20 cellular contexts compared by ENCODE assay signal in genomic region chr10:126903646-126904360, GRCh38. TPM values are rescaled to one million over a fixed set of nuclear protein-coding genes. Genes with fewer than 3 reads are reported as not detected.
DNase-seq lines count a peak whose midpoint lies in the region; ATAC-seq and TF ChIP-seq lines count a peak whose summit lies in the region.
"Had no signal": no experiment of that assay in that cellular context is flagged by ENCODE, and none has a peak within 500 bp of the region (broad histone marks: within the 10 kb centered on the region; RNA-seq: fewer than 3 reads in every experiment).

No MANE protein-coding gene starts in this region.

- H3K36me3 ChIP-seq in HCT116 (ENCODE audit: control insufficient read depth in 1 of 2, insufficient read depth in 2 of 2, low read length in 2 of 2): no peaks in the 10 kb centered on the region
- H3K36me3 ChIP-seq in PC-3 (ENCODE audit: low read depth, low read length): no peaks in the 10 kb centered on the region
- no peaks in the 10 kb centered on the region for H3K36me3 ChIP-seq in hepatocyte (replicated peaks; ENCODE audit: insufficient read depth, low read depth)
- no peaks in the 10 kb centered on the region for H3K36me3 ChIP-seq in spleen
- no peaks in the 10 kb centered on the region for H3K36me3 ChIP-seq in A673 (ENCODE audit: insufficient read depth, low read length, poor library complexity, severe bottlenecking)
- H3K36me3 ChIP-seq: vagina had no signal

- CTCF ChIA-PET in HCT116 (lab: Charles Lee) (no interaction called here), PC-3 (lab: Charles Lee) (no interaction called here), A673 (lab: Charles Lee) (no interaction called here)

- RAD21 ChIA-PET in HCT116 (lab: Charles Lee; ENCODE audit: low non-redundant PET in 1 of 2, low total read pairs in 2 of 2, uncharacterized antibody in 2 of 2, unreplicated experiment in 2 of 2): no interaction called here

- POLR2A ChIA-PET in HCT116 (lab: Charles Lee) (interaction anchor here (0.6 kb wide), 1 partner anchor 18 kb away, joined by 3 read pairs; no protein-coding TSS in a partner anchor), PC-3 (lab: Charles Lee; ENCODE audit: unreplicated experiment) (no interaction called here), A673 (lab: Charles Lee; ENCODE audit: low non-redundant PET) (no interaction called here)

- ATAC-seq in HCT116: no peak
- no peak for ATAC-seq in PC-3
- no peak for ATAC-seq in HG03159 (IDR thresholded peaks at IDR 0.05; ENCODE audit: unreplicated experiment)
- ATAC-seq: effector memory CD8-positive, alpha-beta T cell; naive thymus-derived CD8-positive, alpha-beta T cell had no signal

- WGBS in hepatocyte (ENCODE audit: low lambda C conversion rate, missing lambda C conversion rate): 83% methylated on average over 12 of the region's 12 CpGs
- WGBS in spleen, 5 donors: 47 to 57% (median 54%) methylated on average over 12 of the region's 12 CpGs

- intact Hi-C loops in HCT116 (cut with micrococcal nuclease) (loop anchor here (10.0 kb wide), 1 partner anchor 241 kb away; no protein-coding TSS in a partner anchor), PC-3 (cut with micrococcal nuclease) (loop anchor here (5.0 kb wide), 1 partner anchor 63 kb away; no protein-coding TSS in a partner anchor), spleen (cut with DNase I; ENCODE audit: low total_unique reads) (no loop called here), A673 (cut with micrococcal nuclease; ENCODE audit: unreplicated experiment) (no loop called here)

- H4K20me1 ChIP-seq in HCT116 (ENCODE audit: insufficient read depth): no peaks in the 10 kb centered on the region
- no peaks in the 10 kb centered on the region for H4K20me1 ChIP-seq in PC-3 (ENCODE audit: low read length)
- peaks cover 14% of the 10 kb centered on the region for H4K20me1 ChIP-seq in hepatocyte (ENCODE audit: insufficient read depth, poor library complexity, severe bottlenecking)

- H2AFZ ChIP-seq in HCT116 (ENCODE audit: low read depth, low read length, poor library complexity, severe bottlenecking) (no peak overlapping the region), PC-3 (ENCODE audit: low read length) (no peak overlapping the region), hepatocyte (no peak overlapping the region)

- BruUV-seq in HCT116 (replicated peaks; lab: Mats Ljungman, UMichigan): no TSS peak
- BruUV-seq in PC-3 (replicated peaks; lab: Mats Ljungman, UMichigan): no TSS peak
- no TSS peak for BruUV-seq in A673 (replicated peaks; lab: Mats Ljungman, UMichigan)

- no peak for TF ChIP-seq RAD21 in HCT116 (IDR thresholded peaks at IDR 0.05; ENCODE audit: low read depth)

- H3K4me1 ChIP-seq in HCT116 (ENCODE audit: control insufficient read depth in 1 of 2, insufficient read depth in 2 of 2, low read length in 2 of 2) (peaks cover 24 to 44% of the 10 kb centered on the region in 2 experiments), PC-3 (ENCODE audit: insufficient read depth, low read length) (peaks cover 36% of the 10 kb centered on the region), hepatocyte (ENCODE audit: insufficient read depth) (peaks cover 4% of the 10 kb centered on the region), spleen (peaks cover 0 to 23% (median 4%) of the 10 kb centered on the region in 6 donors), A673 (ENCODE audit: insufficient read depth, low read length, poor library complexity, severe bottlenecking) (peaks cover 13% of the 10 kb centered on the region)

- H3K4me3 ChIP-seq in HCT116 (replicated peaks in 1 of 2; ENCODE audit: low read depth in 1 of 2, low read length in 2 of 2): peak overlapping the region; percentile 69 to 80
- peak overlapping the region; percentile 76 for H3K4me3 ChIP-seq in PC-3 (ENCODE audit: low read length)
- H3K4me3 ChIP-seq in hepatocyte: no peak overlapping the region
- no peak overlapping the region for H3K4me3 ChIP-seq in spleen
- no peak overlapping the region for H3K4me3 ChIP-seq in A673 (ENCODE audit: low read depth, low read length, poor library complexity, severe bottlenecking)

- TF ChIP-seq POLR2A in HCT116 (IDR thresholded peaks at IDR 0.05; ENCODE audit: borderline replicate concordance, extremely low read depth, insufficient read depth, insufficient read length) (no peak), spleen (IDR thresholded peaks at IDR 0.05) (no peak)

- H3K27me3 ChIP-seq in HCT116 (ENCODE audit: insufficient read depth, low read length): no peaks in the 10 kb centered on the region
- H3K27me3 ChIP-seq in PC-3 (ENCODE audit: low read length): no peaks in the 10 kb centered on the region
- no peaks in the 10 kb centered on the region for H3K27me3 ChIP-seq in hepatocyte
- H3K27me3 ChIP-seq in spleen (replicated peaks in 1 of 7): peaks cover 0 to 46% (median 13%) of the 10 kb centered on the region in 7 donors
- H3K27me3 ChIP-seq in A673 (replicated peaks; ENCODE audit: insufficient read depth, low read depth, low read length, poor library complexity): no peaks in the 10 kb centered on the region
- H3K27me3 ChIP-seq: vagina had no signal

- H3F3A ChIP-seq in PC-3 (ENCODE audit: low read length, unreplicated experiment): no peaks in the 10 kb centered on the region

- H3K9me3 ChIP-seq in HCT116 (ENCODE audit: control insufficient read depth in 1 of 2, insufficient read depth in 1 of 2, low read depth in 1 of 2, low read length in 2 of 2): 0 out of 4 replicates have a peak, but pooled peaks cover 0 to 3% of the 10 kb centered on the region in 2 experiments
- H3K9me3 ChIP-seq in PC-3 (ENCODE audit: low read length): no peaks in the 10 kb centered on the region
- H3K9me3 ChIP-seq in hepatocyte (ENCODE audit: low read depth): no peaks in the 10 kb centered on the region
- H3K9me3 ChIP-seq in spleen: peaks cover 0 to 12% (median 9%) of the 10 kb centered on the region in 8 donors
- H3K9me3 ChIP-seq in A673 (ENCODE audit: low read depth, low read length, poor library complexity, severe bottlenecking): no peaks in the 10 kb centered on the region
- H3K9me3 ChIP-seq: vagina had no signal

- peaks cover 29% of the 10 kb centered on the region for H3K79me2 ChIP-seq in HCT116 (ENCODE audit: insufficient read depth, low read length)
- peaks cover 40% of the 10 kb centered on the region for H3K79me2 ChIP-seq in PC-3 (ENCODE audit: low read length)
- H3K79me2 ChIP-seq in hepatocyte: peaks cover 34% of the 10 kb centered on the region

- TF ChIP-seq CTCF in HCT116 (IDR thresholded peaks at IDR 0.05 in 2 of 3, conservative IDR thresholded peaks at IDR 0.05 in 1 of 3; ENCODE audit: borderline replicate concordance in 1 of 3, insufficient read depth in 1 of 3, low read depth in 2 of 3, low read length in 2 of 3) (no peak), PC-3 (conservative IDR thresholded peaks at IDR 0.05; ENCODE audit: low read depth, low read length) (no peak), hepatocyte (IDR thresholded peaks at IDR 0.05; ENCODE audit: poor library complexity) (no peak), spleen (IDR thresholded peaks at IDR 0.05 in 8 of 11, conservative IDR thresholded peaks at IDR 0.05 in 3 of 11) (no peak), A673 (conservative IDR thresholded peaks at IDR 0.05; ENCODE audit: low read depth, low read length) (no peak)

- DNase-seq in HCT116 (ENCODE audit: low read depth, low spot score) (no peak), PC-3 (no peak), hepatocyte (ENCODE audit: low spot score) (no peak), spleen (peak; percentile 39), A673 (ENCODE audit: low spot score) (no peak), SW 1271 (lab: John Stamatoyannopoulos, UW) (no peak)
- DNase-seq: activated CD4-positive, alpha-beta memory T cell treated with anti-CD3 and anti-CD28 coated beads, Interleukin-2, amount 10 ng/mL, durations not matched to agents 7 days and 5 days; activated CD4-positive, CD25-positive, alpha-beta regulatory T cell; activated effector memory CD4-positive, alpha-beta T cell treated with anti-CD3 and anti-CD28 coated beads, Interleukin-2, amount 50 U/mL, for 16 hours; CD8-positive, alpha-beta memory T cell; DMS79; effector memory CD8-positive, alpha-beta T cell; naive thymus-derived CD8-positive, alpha-beta T cell; NCI-H1436; NCI-H2107; NCI-H524 had no signal

- H3K4me2 ChIP-seq in HCT116 (ENCODE audit: low read length): peak overlapping the region; percentile 98
- H3K4me2 ChIP-seq in PC-3 (ENCODE audit: low read length): peak overlapping the region; percentile 83
- peak overlapping the region; percentile 88 for H3K4me2 ChIP-seq in hepatocyte

- H3K9ac ChIP-seq in HCT116 (ENCODE audit: low read length) (peak overlapping the region; percentile 70), PC-3 (ENCODE audit: low read length) (no peak overlapping the region)

- H3K9me2 ChIP-seq in HCT116 (ENCODE audit: insufficient read depth) (no peaks in the 10 kb centered on the region), PC-3 (replicated peaks; ENCODE audit: low read length) (no peaks in the 10 kb centered on the region), hepatocyte (replicated peaks; ENCODE audit: insufficient read depth) (no peaks in the 10 kb centered on the region)

- H3K27ac ChIP-seq in HCT116 (ENCODE audit: low read depth, low read length) (no peak overlapping the region), PC-3 (ENCODE audit: low read length) (no peak overlapping the region), hepatocyte (no peak overlapping the region), spleen (no peak overlapping the region), A673 (ENCODE audit: low read depth, low read length, poor library complexity, severe bottlenecking) (no peak overlapping the region)
- H3K27ac ChIP-seq: SK-N-MC had no signal

TF ChIP-seq in HCT116, 20 proteins besides CTCF, POLR2A, EP300 and RAD21 (continues in another document):
- TF ChIP-seq EGR1 (IDR thresholded peaks at IDR 0.05; ENCODE audit: low read depth) (no peak), EZH2 (IDR thresholded peaks at IDR 0.05) (no peak), YY1 (IDR thresholded peaks at IDR 0.05; ENCODE audit: extremely low read depth, insufficient replicate concordance, low read depth, low read length) (no peak), TCF7L2 (IDR thresholded peaks at IDR 0.05; ENCODE audit: borderline replicate concordance, extremely low read depth, insufficient read depth, insufficient read length) (no peak), SRF (IDR thresholded peaks at IDR 0.05; ENCODE audit: low read depth) (no peak), CEBPB (IDR thresholded peaks at IDR 0.05; ENCODE audit: low read depth) (no peak), EZH2phosphoT487 (IDR thresholded peaks at IDR 0.05; ENCODE audit: borderline replicate concordance) (no peak)

RNA-seq across cellular contexts. Expression of gene DOCK1, which starts 1.4 kb away (rescaled TPM):
- total RNA-seq in HCT116 (2021; ENCODE audit: unreplicated experiment) (46.5 TPM), PC-3 (2014; rRNA removed) (34.3 and 34.6 TPM in 2 replicates), hepatocyte (51.5 and 55.5 TPM in 2 replicates), spleen (10 to 100 TPM; 21.5 to 40.5 (median 35.7) TPM), A673 (2021) (30.7 and 37.3 TPM in 2 replicates)
- polyA plus RNA-seq in HCT116 (2012): 18.2 and 23.4 TPM in 2 replicates
- polyA plus RNA-seq in hepatocyte (16.0 and 17.6 TPM in 2 replicates), spleen (1 to 10 TPM; 2.2 to 5.2 (median 2.6) TPM)
- total RNA-seq: naive thymus-derived CD8-positive, alpha-beta T cell had no signal
- polyA plus RNA-seq: CD8-positive, alpha-beta memory T cell; IgD-negative memory B cell; naive thymus-derived CD8-positive, alpha-beta T cell had no signal

Comparison
In these comparisons a context has a peak if more than half of its experiments do, and no peak if none do; other contexts are left out.
1. H3K4me3 ChIP-seq: peak in HCT116 (2 of 2) and PC-3 (single experiment); none in hepatocyte (single experiment), spleen (0 of 8) and A673 (single experiment).
2. intact Hi-C loops: an anchor here in HCT116 (10.0 kb wide) and PC-3 (5.0 kb wide); none called in spleen and A673.
3. Peak in every context shown above with its lines, with median percentiles within 50 percentile points of each other: H3K4me2 ChIP-seq.